1 cellular context compared by ENCODE assay signal in the genomic region with DNA sequence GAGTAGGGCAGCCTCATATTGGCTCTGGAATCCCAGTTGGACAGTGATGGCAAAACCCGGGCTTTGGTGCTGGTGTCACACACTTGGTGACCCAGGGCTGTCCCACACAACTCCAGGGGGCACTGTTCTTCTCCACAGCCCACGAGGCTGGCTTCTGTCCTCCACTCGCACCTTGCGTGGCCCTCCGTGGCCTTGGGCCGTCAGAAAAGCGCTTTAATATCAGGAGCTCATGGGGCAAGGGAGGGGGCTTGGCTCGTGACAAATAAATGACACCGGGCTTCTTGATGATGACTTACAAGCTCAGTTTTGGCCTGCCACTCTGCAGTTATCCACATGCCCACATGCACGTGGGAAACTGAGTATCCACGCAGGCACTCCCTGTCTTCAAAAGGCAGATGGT.
TF ChIP-seq lines count a peak whose summit lies in the region.

No MANE protein-coding gene starts in this region.

TF ChIP-seq in HepG2, 621 proteins besides CTCF, POLR2A, EP300 and RAD21 (continued from another document):
- TF ChIP-seq, protein P1, sequence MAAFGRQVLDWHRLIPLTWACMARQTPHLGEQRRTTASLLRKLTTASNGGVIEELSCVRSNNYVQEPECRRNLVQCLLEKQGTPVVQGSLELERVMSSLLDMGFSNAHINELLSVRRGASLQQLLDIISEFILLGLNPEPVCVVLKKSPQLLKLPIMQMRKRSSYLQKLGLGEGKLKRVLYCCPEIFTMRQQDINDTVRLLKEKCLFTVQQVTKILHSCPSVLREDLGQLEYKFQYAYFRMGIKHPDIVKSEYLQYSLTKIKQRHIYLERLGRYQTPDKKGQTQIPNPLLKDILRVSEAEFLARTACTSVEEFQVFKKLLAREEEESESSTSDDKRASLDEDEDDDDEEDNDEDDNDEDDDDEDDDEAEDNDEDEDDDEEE (CRISPR knock-in tag; IDR thresholded peaks at IDR 0.05): no peak
- no peak for TF ChIP-seq ZNF790 (CRISPR knock-in tag; IDR thresholded peaks at IDR 0.05; ENCODE audit: borderline replicate concordance)
- no peak for TF ChIP-seq ZNF34 (CRISPR knock-in tag; IDR thresholded peaks at IDR 0.05; ENCODE audit: borderline replicate concordance)
- no peak for TF ChIP-seq EEA1 (CRISPR knock-in tag; IDR thresholded peaks at IDR 0.05; ENCODE audit: borderline replicate concordance)
- TF ChIP-seq, protein P2, sequence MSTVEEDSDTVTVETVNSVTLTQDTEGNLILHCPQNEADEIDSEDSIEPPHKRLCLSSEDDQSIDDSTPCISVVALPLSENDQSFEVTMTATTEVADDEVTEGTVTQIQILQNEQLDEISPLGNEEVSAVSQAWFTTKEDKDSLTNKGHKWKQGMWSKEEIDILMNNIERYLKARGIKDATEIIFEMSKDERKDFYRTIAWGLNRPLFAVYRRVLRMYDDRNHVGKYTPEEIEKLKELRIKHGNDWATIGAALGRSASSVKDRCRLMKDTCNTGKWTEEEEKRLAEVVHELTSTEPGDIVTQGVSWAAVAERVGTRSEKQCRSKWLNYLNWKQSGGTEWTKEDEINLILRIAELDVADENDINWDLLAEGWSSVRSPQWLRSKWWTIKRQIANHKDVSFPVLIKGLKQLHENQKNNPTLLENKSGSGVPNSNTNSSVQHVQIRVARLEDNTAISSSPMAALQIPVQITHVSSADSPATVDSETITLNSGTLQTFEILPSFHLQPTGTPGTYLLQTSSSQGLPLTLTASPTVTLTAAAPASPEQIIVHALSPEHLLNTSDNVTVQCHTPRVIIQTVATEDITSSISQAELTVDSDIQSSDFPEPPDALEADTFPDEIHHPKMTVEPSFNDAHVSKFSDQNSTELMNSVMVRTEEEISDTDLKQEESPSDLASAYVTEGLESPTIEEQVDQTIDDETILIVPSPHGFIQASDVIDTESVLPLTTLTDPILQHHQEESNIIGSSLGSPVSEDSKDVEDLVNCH (CRISPR knock-in tag; IDR thresholded peaks at IDR 0.05): no peak
- TF ChIP-seq ZNF234 (CRISPR knock-in tag; conservative IDR thresholded peaks at IDR 0.05): no peak
- no peak for TF ChIP-seq FOXO1 (CRISPR knock-in tag; IDR thresholded peaks at IDR 0.05)
- no peak for TF ChIP-seq YY1 (IDR thresholded peaks at IDR 0.05; ENCODE audit: insufficient read depth, insufficient replicate concordance, low read depth, low read length)
- TF ChIP-seq, protein P3, sequence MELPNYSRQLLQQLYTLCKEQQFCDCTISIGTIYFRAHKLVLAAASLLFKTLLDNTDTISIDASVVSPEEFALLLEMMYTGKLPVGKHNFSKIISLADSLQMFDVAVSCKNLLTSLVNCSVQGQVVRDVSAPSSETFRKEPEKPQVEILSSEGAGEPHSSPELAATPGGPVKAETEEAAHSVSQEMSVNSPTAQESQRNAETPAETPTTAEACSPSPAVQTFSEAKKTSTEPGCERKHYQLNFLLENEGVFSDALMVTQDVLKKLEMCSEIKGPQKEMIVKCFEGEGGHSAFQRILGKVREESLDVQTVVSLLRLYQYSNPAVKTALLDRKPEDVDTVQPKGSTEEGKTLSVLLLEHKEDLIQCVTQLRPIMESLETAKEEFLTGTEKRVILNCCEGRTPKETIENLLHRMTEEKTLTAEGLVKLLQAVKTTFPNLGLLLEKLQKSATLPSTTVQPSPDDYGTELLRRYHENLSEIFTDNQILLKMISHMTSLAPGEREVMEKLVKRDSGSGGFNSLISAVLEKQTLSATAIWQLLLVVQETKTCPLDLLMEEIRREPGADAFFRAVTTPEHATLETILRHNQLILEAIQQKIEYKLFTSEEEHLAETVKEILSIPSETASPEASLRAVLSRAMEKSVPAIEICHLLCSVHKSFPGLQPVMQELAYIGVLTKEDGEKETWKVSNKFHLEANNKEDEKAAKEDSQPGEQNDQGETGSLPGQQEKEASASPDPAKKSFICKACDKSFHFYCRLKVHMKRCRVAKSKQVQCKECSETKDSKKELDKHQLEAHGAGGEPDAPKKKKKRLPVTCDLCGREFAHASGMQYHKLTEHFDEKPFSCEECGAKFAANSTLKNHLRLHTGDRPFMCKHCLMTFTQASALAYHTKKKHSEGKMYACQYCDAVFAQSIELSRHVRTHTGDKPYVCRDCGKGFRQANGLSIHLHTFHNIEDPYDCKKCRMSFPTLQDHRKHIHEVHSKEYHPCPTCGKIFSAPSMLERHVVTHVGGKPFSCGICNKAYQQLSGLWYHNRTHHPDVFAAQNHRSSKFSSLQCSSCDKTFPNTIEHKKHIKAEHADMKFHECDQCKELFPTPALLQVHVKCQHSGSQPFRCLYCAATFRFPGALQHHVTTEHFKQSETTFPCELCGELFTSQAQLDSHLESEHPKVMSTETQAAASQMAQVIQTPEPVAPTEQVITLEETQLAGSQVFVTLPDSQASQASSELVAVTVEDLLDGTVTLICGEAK (IDR thresholded peaks at IDR 0.05): no peak
- TF ChIP-seq, protein P3 (CRISPR knock-in tag; IDR thresholded peaks at IDR 0.05): no peak
- TF ChIP-seq MAFG (CRISPR knock-in tag; IDR thresholded peaks at IDR 0.05): no peak
- no peak for TF ChIP-seq TARDBP (CRISPR knock-in tag; IDR thresholded peaks at IDR 0.05)
- TF ChIP-seq ZZZ3 (CRISPR knock-in tag; IDR thresholded peaks at IDR 0.05; ENCODE audit: borderline replicate concordance): no peak
- no peak for TF ChIP-seq ZNF619 (CRISPR knock-in tag; IDR thresholded peaks at IDR 0.05)
- TF ChIP-seq, protein P4, sequence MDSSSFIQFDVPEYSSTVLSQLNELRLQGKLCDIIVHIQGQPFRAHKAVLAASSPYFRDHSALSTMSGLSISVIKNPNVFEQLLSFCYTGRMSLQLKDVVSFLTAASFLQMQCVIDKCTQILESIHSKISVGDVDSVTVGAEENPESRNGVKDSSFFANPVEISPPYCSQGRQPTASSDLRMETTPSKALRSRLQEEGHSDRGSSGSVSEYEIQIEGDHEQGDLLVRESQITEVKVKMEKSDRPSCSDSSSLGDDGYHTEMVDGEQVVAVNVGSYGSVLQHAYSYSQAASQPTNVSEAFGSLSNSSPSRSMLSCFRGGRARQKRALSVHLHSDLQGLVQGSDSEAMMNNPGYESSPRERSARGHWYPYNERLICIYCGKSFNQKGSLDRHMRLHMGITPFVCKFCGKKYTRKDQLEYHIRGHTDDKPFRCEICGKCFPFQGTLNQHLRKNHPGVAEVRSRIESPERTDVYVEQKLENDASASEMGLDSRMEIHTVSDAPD (CRISPR knock-in tag; IDR thresholded peaks at IDR 0.05): no peak
- TF ChIP-seq ZSCAN22 (CRISPR knock-in tag; IDR thresholded peaks at IDR 0.05): no peak
